ENCODE assay signal across 9 cellular contexts in the genomic region with DNA sequence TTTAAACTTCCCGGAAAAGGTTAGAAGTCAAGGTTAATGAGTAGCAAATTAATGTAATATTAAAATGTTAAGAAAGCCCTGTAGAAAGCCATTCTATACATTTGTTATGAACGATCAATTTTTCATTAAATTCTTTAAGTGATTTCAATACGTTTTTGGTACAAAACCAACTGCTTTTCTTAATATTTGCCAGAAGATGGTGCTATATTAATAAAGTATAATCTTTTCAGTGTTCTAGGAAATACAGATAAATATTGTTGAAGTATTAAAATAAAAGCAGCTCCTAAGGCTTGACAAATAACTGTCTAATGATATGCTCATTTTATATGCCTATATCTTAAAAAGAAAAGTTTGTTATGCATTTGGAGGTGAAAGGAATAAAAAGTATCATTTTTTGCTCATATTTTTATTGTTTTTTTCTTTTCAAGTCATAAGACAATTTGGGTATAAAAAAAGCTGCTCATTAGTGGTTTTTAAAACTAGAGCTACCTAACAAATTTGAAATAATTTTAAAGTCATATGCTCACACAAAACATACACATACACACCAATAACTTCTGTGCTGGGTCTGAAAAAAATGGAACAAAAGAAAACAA.
DNase-seq lines count a peak whose midpoint lies in the region; ATAC-seq, FAIRE-seq and TF ChIP-seq lines count a peak whose summit lies in the region.
"Had no signal": no experiment of that assay in that cellular context is flagged by ENCODE, and none has a peak within 500 bp of the region (broad histone marks: within the 10 kb centered on the region; RNA-seq: fewer than 3 reads in every experiment).

No MANE protein-coding gene starts in this region.

- FAIRE-seq in RCC 7860 (lab: Jason Lieb, UNC) (peak; percentile 92), frontal cortex (lab: Jason Lieb, UNC) (peak; percentile 97)

- peak; percentile 6 for DNase-seq in COLO829 (ENCODE audit: low spot score)
- DNase-seq in RCC 7860 (ENCODE audit: low spot score) = peak; percentile 45
- DNase-seq in frontal cortex (ENCODE audit: low spot score in 2 of 2) = no peak
- DNase-seq in activated CD4-positive, alpha-beta T cell treated with anti-CD3 and anti-CD28 coated beads for 36 hours = no peak
- no peak for DNase-seq in effector CD4-positive, alpha-beta T cell
- DNase-seq: stimulated activated naive B cell treated with anti-CD40 and anti-IgM and Interleukin-4, amounts not matched to agents 10 μg/mL and 1 μg/mL and 100 μg/mL, for 72 hours had no signal

- H3K27me3 Mint-ChIP-seq in activated CD4-positive, alpha-beta T cell treated with anti-CD3 and anti-CD28 coated beads for 36 hours = peaks cover 4% of the 10 kb centered on the region

- TF ChIP-seq RAD21 in Ishikawa (IDR thresholded peaks at IDR 0.05; ENCODE audit: low read depth) = peak; percentile 49

- POLR2A ChIA-PET in activated CD4-positive, alpha-beta T cell treated with anti-CD3 and anti-CD28 coated beads for 36 hours (lab: Charles Lee) = no interaction called here

- H3K4me3 Mint-ChIP-seq in activated CD4-positive, alpha-beta T cell treated with anti-CD3 and anti-CD28 coated beads for 36 hours = no peak overlapping the region
- H3K4me3 Mint-ChIP-seq: stimulated activated naive B cell treated with anti-CD40 and anti-IgM and Interleukin-4, amounts not matched to agents 10 μg/mL and 1 μg/mL and 100 μg/mL, for 72 hours had no signal

- H3K36me3 Mint-ChIP-seq in activated CD4-positive, alpha-beta T cell treated with anti-CD3 and anti-CD28 coated beads for 36 hours (ENCODE audit: low read depth) = no peaks in the 10 kb centered on the region
- H3K36me3 Mint-ChIP-seq: stimulated activated naive B cell treated with anti-CD40 and anti-IgM and Interleukin-4, amounts not matched to agents 10 μg/mL and 1 μg/mL and 100 μg/mL, for 72 hours had no signal

- CTCF ChIA-PET in activated CD4-positive, alpha-beta T cell treated with anti-CD3 and anti-CD28 coated beads for 36 hours (lab: Charles Lee) = interaction anchor here (0.6 to 1.1 kb wide), 2 partner anchors 9 to 999 kb away, joined by 3 read pairs; no protein-coding TSS in a partner anchor

- no peaks in the 10 kb centered on the region for H3K4me1 Mint-ChIP-seq in activated CD4-positive, alpha-beta T cell treated with anti-CD3 and anti-CD28 coated beads for 36 hours

- H3K27ac Mint-ChIP-seq in activated CD4-positive, alpha-beta T cell treated with anti-CD3 and anti-CD28 coated beads for 36 hours = no peak overlapping the region
- H3K27ac Mint-ChIP-seq: stimulated activated naive B cell treated with anti-CD40 and anti-IgM and Interleukin-4, amounts not matched to agents 10 μg/mL and 1 μg/mL and 100 μg/mL, for 72 hours had no signal

- ATAC-seq in GM21529 (IDR thresholded peaks at IDR 0.05; ENCODE audit: unreplicated experiment) (no peak), HG02610 (IDR thresholded peaks at IDR 0.05; ENCODE audit: unreplicated experiment) (no peak)
- no peak for ATAC-seq in activated CD4-positive, alpha-beta T cell treated with anti-CD3 and anti-CD28 coated beads for 36 hours
- ATAC-seq: stimulated activated naive B cell treated with anti-CD40 and anti-IgM and Interleukin-4, amounts not matched to agents 10 μg/mL and 1 μg/mL and 100 μg/mL, for 72 hours had no signal

- intact Hi-C loops in activated CD4-positive, alpha-beta T cell treated with anti-CD3 and anti-CD28 coated beads for 36 hours (cut with DNase I, micrococcal nuclease) = loop anchor here in 1 of 2 experiments (5.0 kb wide), 1 partner anchor 612 kb away; no protein-coding TSS in a partner anchor

- TF ChIP-seq EP300 in Ishikawa (IDR thresholded peaks at IDR 0.05; ENCODE audit: borderline replicate concordance) = no peak

- H3K9me3 Mint-ChIP-seq in activated CD4-positive, alpha-beta T cell treated with anti-CD3 and anti-CD28 coated beads for 36 hours (ENCODE audit: low read depth) = no peaks in the 10 kb centered on the region
- H3K9me3 Mint-ChIP-seq: stimulated activated naive B cell treated with anti-CD40 and anti-IgM and Interleukin-4, amounts not matched to agents 10 μg/mL and 1 μg/mL and 100 μg/mL, for 72 hours had no signal

TF ChIP-seq in Ishikawa, 13 proteins besides CTCF, POLR2A, EP300 and RAD21:
- TF ChIP-seq, protein P1, sequence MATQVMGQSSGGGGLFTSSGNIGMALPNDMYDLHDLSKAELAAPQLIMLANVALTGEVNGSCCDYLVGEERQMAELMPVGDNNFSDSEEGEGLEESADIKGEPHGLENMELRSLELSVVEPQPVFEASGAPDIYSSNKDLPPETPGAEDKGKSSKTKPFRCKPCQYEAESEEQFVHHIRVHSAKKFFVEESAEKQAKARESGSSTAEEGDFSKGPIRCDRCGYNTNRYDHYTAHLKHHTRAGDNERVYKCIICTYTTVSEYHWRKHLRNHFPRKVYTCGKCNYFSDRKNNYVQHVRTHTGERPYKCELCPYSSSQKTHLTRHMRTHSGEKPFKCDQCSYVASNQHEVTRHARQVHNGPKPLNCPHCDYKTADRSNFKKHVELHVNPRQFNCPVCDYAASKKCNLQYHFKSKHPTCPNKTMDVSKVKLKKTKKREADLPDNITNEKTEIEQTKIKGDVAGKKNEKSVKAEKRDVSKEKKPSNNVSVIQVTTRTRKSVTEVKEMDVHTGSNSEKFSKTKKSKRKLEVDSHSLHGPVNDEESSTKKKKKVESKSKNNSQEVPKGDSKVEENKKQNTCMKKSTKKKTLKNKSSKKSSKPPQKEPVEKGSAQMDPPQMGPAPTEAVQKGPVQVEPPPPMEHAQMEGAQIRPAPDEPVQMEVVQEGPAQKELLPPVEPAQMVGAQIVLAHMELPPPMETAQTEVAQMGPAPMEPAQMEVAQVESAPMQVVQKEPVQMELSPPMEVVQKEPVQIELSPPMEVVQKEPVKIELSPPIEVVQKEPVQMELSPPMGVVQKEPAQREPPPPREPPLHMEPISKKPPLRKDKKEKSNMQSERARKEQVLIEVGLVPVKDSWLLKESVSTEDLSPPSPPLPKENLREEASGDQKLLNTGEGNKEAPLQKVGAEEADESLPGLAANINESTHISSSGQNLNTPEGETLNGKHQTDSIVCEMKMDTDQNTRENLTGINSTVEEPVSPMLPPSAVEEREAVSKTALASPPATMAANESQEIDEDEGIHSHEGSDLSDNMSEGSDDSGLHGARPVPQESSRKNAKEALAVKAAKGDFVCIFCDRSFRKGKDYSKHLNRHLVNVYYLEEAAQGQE (IDR thresholded peaks at IDR 0.05; ENCODE audit: low read depth) = no peak
- TF ChIP-seq TAF1 (IDR thresholded peaks at IDR 0.05; ENCODE audit: low read depth) (no peak), ZBTB7A (IDR thresholded peaks at IDR 0.05; ENCODE audit: low read depth) (no peak), EGR1 (IDR thresholded peaks at IDR 0.05) (no peak), FOXM1 (IDR thresholded peaks at IDR 0.05; ENCODE audit: borderline replicate concordance, low read depth) (no peak), NFIC (IDR thresholded peaks at IDR 0.05) (no peak), TCF12 (IDR thresholded peaks at IDR 0.05; ENCODE audit: low read depth) (no peak), CEBPB (IDR thresholded peaks at IDR 0.05) (no peak), CREB1 (IDR thresholded peaks at IDR 0.05; ENCODE audit: low read depth) (no peak), USF1 (IDR thresholded peaks at IDR 0.05) (no peak), TEAD4 (IDR thresholded peaks at IDR 0.05) (no peak), YY1 (IDR thresholded peaks at IDR 0.05; ENCODE audit: low read depth) (no peak)
- TF ChIP-seq, protein P2, sequence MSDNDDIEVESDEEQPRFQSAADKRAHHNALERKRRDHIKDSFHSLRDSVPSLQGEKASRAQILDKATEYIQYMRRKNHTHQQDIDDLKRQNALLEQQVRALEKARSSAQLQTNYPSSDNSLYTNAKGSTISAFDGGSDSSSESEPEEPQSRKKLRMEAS (IDR thresholded peaks at IDR 0.05) = no peak

Comparison
In these comparisons a context has a peak if more than half of its experiments do, and no peak if none do; other contexts are left out.
1. DNase-seq: peak in COLO829 (single experiment) and RCC 7860 (single experiment); none in frontal cortex (0 of 2), activated CD4-positive, alpha-beta T cell treated with anti-CD3 and anti-CD28 coated beads for 36 hours (single experiment) and effector CD4-positive, alpha-beta T cell (single experiment).